ENCODE assay signal across 1 cellular context in genomic region chr5:132176543-132176945, GRCh38.
TF ChIP-seq lines count a peak whose summit lies in the region.

No MANE protein-coding gene starts in this region.

TF ChIP-seq in GM23338, 12 proteins besides CTCF, POLR2A, EP300 and RAD21 (continued from another document):
- TF ChIP-seq ZNF462 (CRISPR knock-in tag; IDR thresholded peaks at IDR 0.05) (no peak), EZH2 (IDR thresholded peaks at IDR 0.05; ENCODE audit: low read depth, unreplicated experiment) (no peak)
